Comparison of ENCODE assay signal across 18 cellular contexts in the genomic region with DNA sequence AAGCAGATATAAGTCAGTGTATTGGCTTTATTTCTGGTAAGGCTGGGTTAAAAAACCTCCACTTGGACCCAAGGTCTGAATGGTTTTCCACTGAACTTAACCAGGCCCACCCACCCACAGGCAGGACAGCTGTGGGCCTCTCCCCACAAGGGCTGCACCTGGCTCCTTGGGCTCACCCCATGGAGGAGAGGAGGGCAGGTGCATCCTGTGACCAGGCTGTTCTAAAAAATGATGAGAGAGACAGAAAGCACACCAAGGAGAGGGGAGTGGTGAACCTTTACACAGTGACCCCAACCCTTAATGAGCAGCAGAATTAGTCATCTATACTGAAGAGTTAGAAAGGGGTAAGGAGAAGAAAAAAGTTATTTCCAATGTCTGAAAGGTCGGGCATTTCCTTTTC.
DNase-seq lines count a peak whose midpoint lies in the region; ATAC-seq and TF ChIP-seq lines count a peak whose summit lies in the region.
"Had no signal": no experiment of that assay in that cellular context is flagged by ENCODE, and none has a peak within 500 bp of the region (broad histone marks: within the 10 kb centered on the region; RNA-seq: fewer than 3 reads in every experiment).

No MANE protein-coding gene starts in this region.

- H3K4me3 Mint-ChIP-seq in stimulated activated naive CD8-positive, alpha-beta T cell treated with anti-CD3 and anti-CD28 coated beads, Interleukin-15, Interleukin-2, amounts not matched to agents 100 ng/mL and 50 ng/mL, for 24 hours, result no peak overlapping the region
- H3K4me3 Mint-ChIP-seq: nephron progenitor cell; stimulated activated effector memory CD8-positive, alpha-beta T cell treated with anti-CD3 and anti-CD28 coated beads, Interleukin-12 subunit alpha, Interleukin-12 subunit beta, amount 100 ng/mL, for 72 hours had no signal

- no peak overlapping the region for H3K4me3 ChIP-seq in RWPE2 (ENCODE audit: severe bottlenecking)
- H3K4me3 ChIP-seq: K562, lung, psoas muscle had no signal

- no peaks in the 10 kb centered on the region for H3K36me3 ChIP-seq in RWPE2 (ENCODE audit: low read depth)

- no peaks in the 10 kb centered on the region for H3K27me3 Mint-ChIP-seq in stimulated activated naive CD8-positive, alpha-beta T cell treated with anti-CD3 and anti-CD28 coated beads, Interleukin-15, Interleukin-2, amounts not matched to agents 100 ng/mL and 50 ng/mL, for 24 hours

- no peaks in the 10 kb centered on the region for H3K27me3 ChIP-seq in RWPE2 (ENCODE audit: insufficient read depth, poor library complexity, severe bottlenecking)

- DNase-seq in stimulated activated naive CD8-positive, alpha-beta T cell treated with anti-CD3 and anti-CD28 coated beads, Interleukin-15, Interleukin-2, amounts not matched to agents 100 U/mL and 50 U/mL, for 24 hours, result no peak
- DNase-seq in RWPE2 (ENCODE audit: low spot score) (no peak), NCI-H1930 (lab: John Stamatoyannopoulos, UW) (no peak), NCI-H187 (lab: John Stamatoyannopoulos, UW) (no peak), NCI-H2227 treated with DMSO at 0.1 percent for 48 hours (lab: John Stamatoyannopoulos, UW) (no peak), NCI-H510A treated with DMSO at 0.1 percent for 48 hours (lab: John Stamatoyannopoulos, UW) (no peak)
- DNase-seq: ACHN; activated CD4-positive, alpha-beta T cell treated with anti-CD3 and anti-CD28 coated beads, Interleukin-2, amount 50 U/mL, for 4 hours; amniotic stem cell; NCI-H446; nephron progenitor cell; psoas muscle had no signal

- H3K27ac ChIP-seq in RWPE2 (ENCODE audit: poor library complexity, severe bottlenecking), result peak overlapping the region; percentile 36
- H3K27ac ChIP-seq: psoas muscle had no signal

- no peak for TF ChIP-seq CTCF in RWPE2 (IDR thresholded peaks at IDR 0.05; ENCODE audit: poor library complexity, severe bottlenecking)

- no peaks in the 10 kb centered on the region for H3K9me3 Mint-ChIP-seq in stimulated activated naive CD8-positive, alpha-beta T cell treated with anti-CD3 and anti-CD28 coated beads, Interleukin-15, Interleukin-2, amounts not matched to agents 100 ng/mL and 50 ng/mL, for 24 hours

- ATAC-seq in stimulated activated naive CD8-positive, alpha-beta T cell treated with anti-CD3 and anti-CD28 coated beads, Interleukin-15, Interleukin-2, amounts not matched to agents 100 U/mL and 50 U/mL, for 24 hours, result no peak
- ATAC-seq in HG02973 (IDR thresholded peaks at IDR 0.05; ENCODE audit: unreplicated experiment) (peak; percentile 37), RWPE2 (ENCODE audit: low read depth) (no peak)
- ATAC-seq: K562; PC-3; psoas muscle; stimulated activated effector memory CD8-positive, alpha-beta T cell treated with anti-CD3 and anti-CD28 coated beads, Interleukin-12 subunit alpha, Interleukin-12 subunit beta, amount 100 ng/mL, for 72 hours had no signal

- H3K4me1 ChIP-seq in RWPE2 (ENCODE audit: insufficient read depth, poor library complexity, severe bottlenecking), result peaks cover 24% of the 10 kb centered on the region
- H3K4me1 ChIP-seq: psoas muscle had no signal

- H3K4me1 Mint-ChIP-seq in stimulated activated naive CD8-positive, alpha-beta T cell treated with anti-CD3 and anti-CD28 coated beads, Interleukin-15, Interleukin-2, amounts not matched to agents 100 ng/mL and 50 ng/mL, for 24 hours (ENCODE audit: low read depth), result peaks cover 64% of the 10 kb centered on the region

- no peaks in the 10 kb centered on the region for H3K36me3 Mint-ChIP-seq in stimulated activated naive CD8-positive, alpha-beta T cell treated with anti-CD3 and anti-CD28 coated beads, Interleukin-15, Interleukin-2, amounts not matched to agents 100 ng/mL and 50 ng/mL, for 24 hours (ENCODE audit: low read depth)
- H3K36me3 Mint-ChIP-seq: stimulated activated effector memory CD8-positive, alpha-beta T cell treated with anti-CD3 and anti-CD28 coated beads, Interleukin-12 subunit alpha, Interleukin-12 subunit beta, amount 100 ng/mL, for 72 hours had no signal

- peaks cover 2% of the 10 kb centered on the region for H3K9me3 ChIP-seq in RWPE2 (ENCODE audit: severe bottlenecking)
- H3K9me3 ChIP-seq: psoas muscle had no signal

- H3K27ac Mint-ChIP-seq in stimulated activated naive CD8-positive, alpha-beta T cell treated with anti-CD3 and anti-CD28 coated beads, Interleukin-15, Interleukin-2, amounts not matched to agents 100 ng/mL and 50 ng/mL, for 24 hours, result peak overlapping the region; percentile 53
- H3K27ac Mint-ChIP-seq: nephron progenitor cell; stimulated activated effector memory CD8-positive, alpha-beta T cell treated with anti-CD3 and anti-CD28 coated beads, Interleukin-12 subunit alpha, Interleukin-12 subunit beta, amount 100 ng/mL, for 72 hours had no signal
